ENCODE assay signal across 12 cellular contexts in the genomic region with DNA sequence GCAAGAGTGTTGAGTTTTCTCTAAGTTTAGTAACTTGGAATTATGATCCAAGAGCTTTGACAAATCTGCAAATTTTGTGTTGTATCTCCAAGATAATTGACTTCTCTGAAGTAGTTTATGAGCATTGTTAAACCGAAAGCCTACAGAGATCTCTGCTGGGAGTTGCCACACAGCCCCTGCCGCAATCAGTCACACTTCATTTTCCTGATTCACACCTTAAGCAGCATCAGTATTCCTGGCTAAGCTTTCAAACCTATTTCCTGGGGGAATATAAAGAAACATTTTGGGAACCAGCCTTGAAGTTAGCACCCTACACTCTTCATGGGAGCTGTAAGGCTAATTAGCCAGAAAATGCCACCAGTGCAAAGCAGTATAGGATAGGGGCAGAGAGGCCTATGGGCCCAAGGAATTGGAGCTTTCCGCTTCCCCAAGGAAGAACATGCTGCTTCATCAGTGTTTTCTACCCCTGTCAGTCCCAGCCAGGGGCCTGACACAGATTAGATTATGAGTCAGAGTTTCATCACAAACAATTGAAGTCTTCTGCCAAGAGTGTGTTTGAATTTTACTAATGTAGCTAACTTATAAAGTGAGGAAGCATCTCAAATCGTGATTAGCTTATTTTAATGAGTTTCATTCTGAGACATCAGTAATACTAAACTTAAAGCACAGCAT. TPM values are rescaled to one million over a fixed set of nuclear protein-coding genes. Genes with fewer than 3 reads are reported as not detected.
DNase-seq lines count a peak whose midpoint lies in the region; ATAC-seq and TF ChIP-seq lines count a peak whose summit lies in the region.
"Had no signal": no experiment of that assay in that cellular context is flagged by ENCODE, and none has a peak within 500 bp of the region (broad histone marks: within the 10 kb centered on the region; RNA-seq: fewer than 3 reads in every experiment).

No MANE protein-coding gene starts in this region.

- H2AFZ ChIP-seq in smooth muscle cell (ENCODE audit: low read depth) = no peak overlapping the region

- no peak overlapping the region for H3K4me2 ChIP-seq in smooth muscle cell

- WGBS in endodermal cell (ENCODE audit: insufficient coverage in 1 of 2, insufficient read length in 1 of 2), 2 experiments = 43 to 55% methylated on average over 1 to 4 of the region's 4 CpGs
- WGBS in smooth muscle cell (ENCODE audit: low lambda C conversion rate) = 84% methylated on average over 4 of the region's 4 CpGs

- TF ChIP-seq CTCF in endodermal cell (conservative IDR thresholded peaks at IDR 0.05) (no peak), smooth muscle cell (IDR thresholded peaks at IDR 0.05; ENCODE audit: borderline replicate concordance, insufficient read depth, poor library complexity, severe bottlenecking) (no peak), tibial artery (IDR thresholded peaks at IDR 0.05) (no peak)

- ATAC-seq in naive thymus-derived CD4-positive, alpha-beta T cell = no peak

- H3K9ac ChIP-seq in endodermal cell (ENCODE audit: extremely low read depth, low read length, poor library complexity, severe bottlenecking) (no peak overlapping the region), smooth muscle cell (ENCODE audit: low read depth) (no peak overlapping the region)

- CTCF ChIA-PET in naive thymus-derived CD4-positive, alpha-beta T cell (lab: Charles Lee) = interaction anchor here (0.5 to 1.3 kb wide), 4 partner anchors 20 to 232 kb away, joined by 3 read pairs; no protein-coding TSS in a partner anchor

- no peaks in the 10 kb centered on the region for H3K27me3 ChIP-seq in endodermal cell (ENCODE audit: control insufficient read depth, insufficient read depth, low read length, poor library complexity, severe bottlenecking)
- no peaks in the 10 kb centered on the region for H3K27me3 ChIP-seq in naive thymus-derived CD4-positive, alpha-beta T cell (ENCODE audit: control insufficient read depth in 2 of 2, insufficient read depth in 2 of 2, low read length in 2 of 2)
- no peaks in the 10 kb centered on the region for H3K27me3 ChIP-seq in smooth muscle cell (ENCODE audit: low read depth)
- no peaks in the 10 kb centered on the region for H3K27me3 ChIP-seq in tibial artery
- H3K27me3 ChIP-seq: stomach had no signal

- peak; percentile 68 for DNase-seq in EH (ENCODE audit: low read depth)
- DNase-seq in OCI-M1 (lab: John Stamatoyannopoulos, UW) = peak; percentile 28
- DNase-seq in endodermal cell = peak; percentile 58
- DNase-seq in naive thymus-derived CD4-positive, alpha-beta T cell = no peak
- DNase-seq in NCI-H524 treated with DMSO at 0.1 percent for 48 hours (lab: John Stamatoyannopoulos, UW) = no peak
- DNase-seq in smooth muscle cell (lab: John Stamatoyannopoulos, UW; ENCODE audit: unreplicated experiment) = no peak
- DNase-seq in tibial artery = no peak
- DNase-seq in LoVo (ENCODE audit: low spot score) = no peak
- DNase-seq: effector memory CD4-positive, alpha-beta T cell; GF-D8; NCI-H1417 treated with DMSO at 0.1 percent for 48 hours; stomach had no signal

- H3K27ac Mint-ChIP-seq in endodermal cell = peak overlapping the region; percentile 71
- H3K27ac Mint-ChIP-seq in naive thymus-derived CD4-positive, alpha-beta T cell = peak overlapping the region in 5 of 9 donors; percentile 4 to 45 (median 22)

- H4K20me1 ChIP-seq in smooth muscle cell (ENCODE audit: low read depth) = no peaks in the 10 kb centered on the region

- H3K79me2 ChIP-seq in smooth muscle cell (ENCODE audit: low read depth) = no peaks in the 10 kb centered on the region

- peaks cover 7% of the 10 kb centered on the region for H3K36me3 Mint-ChIP-seq in endodermal cell (ENCODE audit: low read depth)
- peaks cover 14 to 65% (median 51%) of the 10 kb centered on the region in 5 donors for H3K36me3 Mint-ChIP-seq in naive thymus-derived CD4-positive, alpha-beta T cell

- no peaks in the 10 kb centered on the region for H3K9me3 ChIP-seq in endodermal cell (ENCODE audit: control insufficient read depth, low read length)
- H3K9me3 ChIP-seq in naive thymus-derived CD4-positive, alpha-beta T cell (ENCODE audit: control insufficient read depth in 2 of 3, low read length in 3 of 3) = no peaks in the 10 kb centered on the region
- no peaks in the 10 kb centered on the region for H3K9me3 ChIP-seq in smooth muscle cell (replicated peaks; ENCODE audit: low read depth)
- H3K9me3 ChIP-seq in tibial artery = no peaks in the 10 kb centered on the region
- H3K9me3 ChIP-seq: stomach had no signal

- POLR2A ChIA-PET in naive thymus-derived CD4-positive, alpha-beta T cell (lab: Charles Lee) = interaction anchor here (1.2 to 12.1 kb wide), 3 partner anchors 8 to 33 kb away, joined by 3 to 154 read pairs (median 31); a partner anchor contains a TSS

- no peak overlapping the region for H3K4me3 Mint-ChIP-seq in endodermal cell
- H3K4me3 Mint-ChIP-seq in naive thymus-derived CD4-positive, alpha-beta T cell = no peak overlapping the region

- H3K4me1 Mint-ChIP-seq in endodermal cell = peaks cover 47% of the 10 kb centered on the region
- H3K4me1 Mint-ChIP-seq in naive thymus-derived CD4-positive, alpha-beta T cell = peaks cover 22 to 69% (median 53%) of the 10 kb centered on the region in 7 donors

- H3K9me3 Mint-ChIP-seq in endodermal cell = no peaks in the 10 kb centered on the region
- H3K9me3 Mint-ChIP-seq in naive thymus-derived CD4-positive, alpha-beta T cell = peaks cover 0 to 5% (median 0%) of the 10 kb centered on the region in 11 donors

- H3F3A ChIP-seq in smooth muscle cell (ENCODE audit: low read depth) = no peaks in the 10 kb centered on the region

- H3K27ac ChIP-seq in endodermal cell (ENCODE audit: low read depth, low read length) (no peak overlapping the region), smooth muscle cell (ENCODE audit: low read depth) (no peak overlapping the region), tibial artery (no peak overlapping the region)
- no peak overlapping the region for H3K27ac ChIP-seq in naive thymus-derived CD4-positive, alpha-beta T cell (ENCODE audit: low read depth, low read length)

- H3K36me3 ChIP-seq in endodermal cell (ENCODE audit: control insufficient read depth, insufficient read depth, low read length) (peaks cover 9% of the 10 kb centered on the region), smooth muscle cell (ENCODE audit: low read depth) (no peaks in the 10 kb centered on the region), tibial artery (peaks cover 0 to 18% (median 7%) of the 10 kb centered on the region in 3 donors)
- H3K36me3 ChIP-seq in naive thymus-derived CD4-positive, alpha-beta T cell (ENCODE audit: control insufficient read depth in 2 of 3, insufficient read depth in 3 of 3, low read length in 3 of 3) = peaks cover 0 to 16% (median 0%) of the 10 kb centered on the region in 3 experiments

- no peaks in the 10 kb centered on the region for H3K27me3 Mint-ChIP-seq in endodermal cell (ENCODE audit: insufficient read depth)
- no peaks in the 10 kb centered on the region for H3K27me3 Mint-ChIP-seq in naive thymus-derived CD4-positive, alpha-beta T cell

- H3K4me3 ChIP-seq in endodermal cell (ENCODE audit: low read length) = peak overlapping the region; percentile 1
- H3K4me3 ChIP-seq in naive thymus-derived CD4-positive, alpha-beta T cell (ENCODE audit: low read length) = no peak overlapping the region
- no peak overlapping the region for H3K4me3 ChIP-seq in smooth muscle cell
- no peak overlapping the region for H3K4me3 ChIP-seq in tibial artery
- H3K4me3 ChIP-seq: stomach had no signal

- intact Hi-C loops in naive thymus-derived CD4-positive, alpha-beta T cell (cut with micrococcal nuclease) = no loop called here
- intact Hi-C loops in tibial artery (cut with DNase I; ENCODE audit: low total_unique reads) = no loop called here

- H3K4me1 ChIP-seq in endodermal cell (ENCODE audit: control insufficient read depth, insufficient read depth, low read length) = peaks cover 19% of the 10 kb centered on the region
- H3K4me1 ChIP-seq in naive thymus-derived CD4-positive, alpha-beta T cell (ENCODE audit: control insufficient read depth in 2 of 2, insufficient read depth in 2 of 2, low read length in 2 of 2) = peaks cover 9 to 11% of the 10 kb centered on the region in 2 donors
- H3K4me1 ChIP-seq in smooth muscle cell (ENCODE audit: low read depth) = no peaks in the 10 kb centered on the region
- peaks cover 0 to 4% (median 0%) of the 10 kb centered on the region in 4 donors for H3K4me1 ChIP-seq in tibial artery

RNA-seq across cellular contexts. Expression of a gene that starts 23.2 kb away (rescaled TPM):
- total RNA-seq in endodermal cell (100 to 1,000 TPM; 170 to 182 TPM), smooth muscle cell (46.8 and 548 TPM in 2 replicates)
- polyA plus RNA-seq in endodermal cell (2013, experiment 1 of 2) = 106 TPM
- 112 TPM for polyA plus RNA-seq in endodermal cell (2013, experiment 2 of 2)
- total RNA-seq in naive thymus-derived CD4-positive, alpha-beta T cell = 100 to 1,000 TPM in 2 of 5 experiments, 10 to 100 TPM in 3; 70.8 to 190 (median 96.2) TPM
- polyA plus RNA-seq in naive thymus-derived CD4-positive, alpha-beta T cell = 100 to 1,000 TPM; 164 to 192 TPM
- 51.1 and 54.6 TPM in 2 replicates for polyA plus RNA-seq in smooth muscle cell

RNA-seq across cellular contexts. Expression of a gene that starts 46.7 kb away (rescaled TPM):
- total RNA-seq in endodermal cell (10 to 100 TPM; 30.3 to 30.9 TPM), smooth muscle cell (20.6 and 29.1 TPM in 2 replicates)
- polyA plus RNA-seq in endodermal cell (2013, experiment 1 of 2) = 38.2 TPM
- 35.3 TPM for polyA plus RNA-seq in endodermal cell (2013, experiment 2 of 2)
- total RNA-seq in naive thymus-derived CD4-positive, alpha-beta T cell = 10 to 100 TPM; 12.4 to 36.5 (median 31.5) TPM
- 10 to 100 TPM; 53.6 to 67.6 TPM for polyA plus RNA-seq in naive thymus-derived CD4-positive, alpha-beta T cell
- 57.2 and 58.0 TPM in 2 replicates for polyA plus RNA-seq in smooth muscle cell

Comparison
In these comparisons a context has a peak if more than half of its experiments do, and no peak if none do; other contexts are left out.
1. DNase-seq: peak in EH (single experiment), OCI-M1 (single experiment) and endodermal cell (single experiment); none in naive thymus-derived CD4-positive, alpha-beta T cell (0 of 9), NCI-H524 treated with DMSO at 0.1 percent for 48 hours (single experiment), smooth muscle cell (single experiment), tibial artery (0 of 2) and LoVo (single experiment).